In the genomic region with DNA sequence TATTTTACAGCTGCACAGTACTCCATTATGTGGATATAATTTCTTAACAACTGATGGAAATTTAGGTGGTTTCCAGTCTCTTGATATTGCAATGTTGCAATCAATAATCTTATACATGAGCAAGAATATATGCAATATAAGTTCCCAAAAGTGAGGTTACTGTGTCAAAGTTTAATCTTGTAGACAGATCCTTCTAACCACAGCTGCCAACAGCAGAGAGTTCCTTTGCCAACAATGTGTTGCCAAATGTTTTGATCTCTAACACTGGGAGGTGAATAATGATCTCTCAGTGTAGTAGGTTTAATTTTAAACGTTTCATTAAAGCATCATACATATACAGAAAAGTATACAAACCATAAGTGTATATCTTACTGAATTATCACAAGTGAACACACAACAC, we compare ENCODE assay signal across 18 cellular contexts.
"Had no signal": no experiment of that assay in that cellular context is flagged by ENCODE, and none has a peak within 500 bp of the region (broad histone marks: within the 10 kb centered on the region; RNA-seq: fewer than 3 reads in every experiment).

No MANE protein-coding gene starts in this region.

- H3K4me3 Mint-ChIP-seq: activated B cell treated with CpG ODN at 0.5 μM for 24 hours; activated CD8-positive, alpha-beta T cell treated with anti-CD3 and anti-CD28 coated beads, Interleukin-2, amount 10 ng/mL, durations not matched to agents 7 days and 5 days; activated naive CD8-positive, alpha-beta T cell treated with anti-CD3 and anti-CD28 coated beads, Interleukin-2, amount 10 ng/mL, durations not matched to agents 7 days and 5 days had no signal

- ATAC-seq: activated CD8-positive, alpha-beta T cell treated with anti-CD3 and anti-CD28 coated beads, Interleukin-2, amount 10 ng/mL, durations not matched to agents 7 days and 5 days; foreskin keratinocyte had no signal

- H3K4me3 ChIP-seq: cardiac muscle cell, right atrium auricular region, transverse colon had no signal

- H3K27me3 Mint-ChIP-seq: activated B cell treated with CpG ODN at 0.5 μM for 24 hours; activated naive CD8-positive, alpha-beta T cell treated with anti-CD3 and anti-CD28 coated beads, Interleukin-2, amount 10 ng/mL, durations not matched to agents 7 days and 5 days; progenitor cell of endocrine pancreas had no signal

- H3K4me1 ChIP-seq: foreskin keratinocyte, right atrium auricular region, transverse colon had no signal

- H3K9me3 ChIP-seq: right atrium auricular region, transverse colon had no signal

- H3K27me3 ChIP-seq: cardiac muscle cell, foreskin keratinocyte, right atrium auricular region, transverse colon had no signal

- H3K27ac ChIP-seq: cardiac muscle cell, foreskin keratinocyte, right atrium auricular region, transverse colon had no signal

- DNase-seq: activated B cell treated with CpG ODN at 0.5 μM for 24 hours; activated CD4-positive, alpha-beta T cell treated with anti-CD3 and anti-CD28 coated beads for 48 hours; activated CD8-positive, alpha-beta memory T cell treated with anti-CD3 and anti-CD28 coated beads, Interleukin-2, amount 50 U/mL, for 4 hours; activated CD8-positive, alpha-beta T cell treated with anti-CD3 and anti-CD28 coated beads, Interleukin-2, amount 10 ng/mL, durations not matched to agents 7 days and 5 days; activated naive CD8-positive, alpha-beta T cell treated with anti-CD3 and anti-CD28 coated beads, Interleukin-2, amount 10 ng/mL, durations not matched to agents 7 days and 5 days; foreskin keratinocyte; glutamatergic neuron; kidney glomerular epithelial cell; small intestine; stimulated activated CD4-positive, alpha-beta T cell treated with anti-CD3 and anti-CD28 coated beads, Interleukin-4, amount 100 ng/mL, for 24 hours; stimulated activated naive CD4-positive, alpha-beta T cell treated with Interleukin-2 at 50 U/mL for 16 hours; substantia nigra; transverse colon had no signal

- H3K9me3 Mint-ChIP-seq: activated B cell treated with CpG ODN at 0.5 μM for 24 hours; activated naive CD8-positive, alpha-beta T cell treated with anti-CD3 and anti-CD28 coated beads, Interleukin-2, amount 10 ng/mL, durations not matched to agents 7 days and 5 days had no signal

- H3K4me1 Mint-ChIP-seq: activated B cell treated with CpG ODN at 0.5 μM for 24 hours had no signal

- H3K27ac Mint-ChIP-seq: activated B cell treated with CpG ODN at 0.5 μM for 24 hours; activated CD8-positive, alpha-beta T cell treated with anti-CD3 and anti-CD28 coated beads, Interleukin-2, amount 10 ng/mL, durations not matched to agents 7 days and 5 days; activated naive CD8-positive, alpha-beta T cell treated with anti-CD3 and anti-CD28 coated beads, Interleukin-2, amount 10 ng/mL, durations not matched to agents 7 days and 5 days; progenitor cell of endocrine pancreas had no signal

- FAIRE-seq: astrocyte, endometrium, small intestine had no signal
